ENCODE assay signal across 9 cellular contexts in genomic region chr20:23061713-23062561, GRCh38. TPM values are rescaled to one million over a fixed set of nuclear protein-coding genes. Genes with fewer than 3 reads are reported as not detected.
DNase-seq lines count a peak whose midpoint lies in the region; ATAC-seq and TF ChIP-seq lines count a peak whose summit lies in the region.
"Had no signal": no experiment of that assay in that cellular context is flagged by ENCODE, and none has a peak within 500 bp of the region (broad histone marks: within the 10 kb centered on the region; RNA-seq: fewer than 3 reads in every experiment).

No MANE protein-coding gene starts in this region.

- TF ChIP-seq POLR2A in HCT116 (IDR thresholded peaks at IDR 0.05; ENCODE audit: borderline replicate concordance, extremely low read depth, insufficient read depth, insufficient read length), result no peak

- TF ChIP-seq CTCF in HCT116 (IDR thresholded peaks at IDR 0.05 in 2 of 3, conservative IDR thresholded peaks at IDR 0.05 in 1 of 3; ENCODE audit: borderline replicate concordance in 1 of 3, insufficient read depth in 1 of 3, low read depth in 2 of 3, low read length in 2 of 3) (peak; percentile 11 to 55 (median 54); a peak in 5 of 6 replicates), RWPE2 (IDR thresholded peaks at IDR 0.05; ENCODE audit: poor library complexity, severe bottlenecking) (peak; percentile 69), fibroblast of pulmonary artery (IDR thresholded peaks at IDR 0.05; ENCODE audit: low read length, missing control alignments) (peak; percentile 74), retinal pigment epithelial cell (conservative IDR thresholded peaks at IDR 0.05; ENCODE audit: low read depth, low read length) (peak; percentile 57)

- H3K9ac ChIP-seq in HCT116 (ENCODE audit: low read length), result no peak overlapping the region

- H4K20me1 ChIP-seq in HCT116 (ENCODE audit: insufficient read depth), result no peaks in the 10 kb centered on the region

- H2AFZ ChIP-seq in HCT116 (ENCODE audit: low read depth, low read length, poor library complexity, severe bottlenecking), result no peak overlapping the region

- no peaks in the 10 kb centered on the region for H3K79me2 ChIP-seq in HCT116 (ENCODE audit: insufficient read depth, low read length)

- H3K9me2 ChIP-seq in HCT116 (ENCODE audit: insufficient read depth), result no peaks in the 10 kb centered on the region

- intact Hi-C loops in HCT116 (cut with micrococcal nuclease), result loop anchor here (5.0 kb wide), 1 partner anchor 370 kb away; no protein-coding TSS in a partner anchor

- H3K4me2 ChIP-seq in HCT116 (ENCODE audit: low read length), result no peak overlapping the region

- H3K4me1 ChIP-seq in HCT116 (ENCODE audit: control insufficient read depth in 1 of 2, insufficient read depth in 2 of 2, low read length in 2 of 2), result no peaks in the 10 kb centered on the region; a peak in 1 of 4 replicates
- no peaks in the 10 kb centered on the region for H3K4me1 ChIP-seq in RWPE2 (ENCODE audit: insufficient read depth, poor library complexity, severe bottlenecking)

- CTCF ChIA-PET in HCT116 (lab: Charles Lee), result interaction anchor here (1.4 to 2.5 kb wide), 3 partner anchors 11 to 370 kb away, joined by 3 to 17 read pairs (median 6); no protein-coding TSS in a partner anchor

- H3K36me3 ChIP-seq in HCT116 (ENCODE audit: control insufficient read depth in 1 of 2, insufficient read depth in 2 of 2, low read length in 2 of 2), result no peaks in the 10 kb centered on the region
- no peaks in the 10 kb centered on the region for H3K36me3 ChIP-seq in RWPE2 (ENCODE audit: low read depth)

- ATAC-seq in HCT116 (peak; percentile 81), RWPE2 (ENCODE audit: low read depth) (peak; percentile 61), GM19351 (IDR thresholded peaks at IDR 0.05; ENCODE audit: unreplicated experiment) (no peak)

- TF ChIP-seq RAD21 in HCT116 (IDR thresholded peaks at IDR 0.05; ENCODE audit: low read depth), result peak; percentile 41; the same call in 1 of the 2 replicates

- POLR2A ChIA-PET in HCT116 (lab: Charles Lee), result interaction anchor here (0.8 kb wide), 1 partner anchor 11 kb away, joined by 3 read pairs; no protein-coding TSS in a partner anchor

- DNase-seq in HCT116 (ENCODE audit: low read depth, low spot score) (no peak), RWPE2 (ENCODE audit: low spot score) (no peak), fibroblast of pulmonary artery (ENCODE audit: low read depth) (peak; percentile 89), retinal pigment epithelial cell (ENCODE audit: low read depth) (no peak), activated T-cell treated with anti-CD3 and anti-CD28 coated beads for 4 hours (no peak), putamen (ENCODE audit: low spot score) (no peak), NCI-H2107 (lab: John Stamatoyannopoulos, UW) (no peak)

- BruUV-seq in HCT116 (replicated peaks; lab: Mats Ljungman, UMichigan), result no TSS peak

- H3K9me3 ChIP-seq in HCT116 (ENCODE audit: control insufficient read depth in 1 of 2, insufficient read depth in 1 of 2, low read depth in 1 of 2, low read length in 2 of 2) (no peaks in the 10 kb centered on the region), RWPE2 (ENCODE audit: severe bottlenecking) (no peaks in the 10 kb centered on the region)

- H3K4me3 ChIP-seq in HCT116 (replicated peaks in 1 of 2; ENCODE audit: low read depth in 1 of 2, low read length in 2 of 2) (no peak overlapping the region), RWPE2 (ENCODE audit: severe bottlenecking) (no peak overlapping the region), fibroblast of pulmonary artery (replicated peaks; ENCODE audit: low read depth, low read length) (no peak overlapping the region), retinal pigment epithelial cell (ENCODE audit: low read length) (no peak overlapping the region)
- H3K4me3 ChIP-seq: SK-N-MC had no signal

- H3K27ac ChIP-seq in HCT116 (ENCODE audit: low read depth, low read length) (no peak overlapping the region), RWPE2 (ENCODE audit: poor library complexity, severe bottlenecking) (no peak overlapping the region)
- H3K27ac ChIP-seq: SK-N-MC had no signal

- RAD21 ChIA-PET in HCT116 (lab: Charles Lee; ENCODE audit: low non-redundant PET in 1 of 2, low total read pairs in 2 of 2, uncharacterized antibody in 2 of 2, unreplicated experiment in 2 of 2), result no interaction called here

- H3K27me3 ChIP-seq in HCT116 (ENCODE audit: insufficient read depth, low read length), result no peaks in the 10 kb centered on the region
- H3K27me3 ChIP-seq in RWPE2 (ENCODE audit: insufficient read depth, poor library complexity, severe bottlenecking), result no peaks in the 10 kb centered on the region

TF ChIP-seq in HCT116, 20 proteins besides CTCF, POLR2A, EP300 and RAD21:
- TF ChIP-seq ELF1 (IDR thresholded peaks at IDR 0.05; ENCODE audit: borderline replicate concordance, low read depth), result no peak
- TF ChIP-seq CEBPB (IDR thresholded peaks at IDR 0.05; ENCODE audit: low read depth), result no peak
- no peak for TF ChIP-seq REST (IDR thresholded peaks at IDR 0.05; ENCODE audit: low read depth)
- no peak for TF ChIP-seq TCF7L2 (IDR thresholded peaks at IDR 0.05; ENCODE audit: borderline replicate concordance, extremely low read depth, insufficient read depth, insufficient read length)
- TF ChIP-seq ZBTB33 (IDR thresholded peaks at IDR 0.05; ENCODE audit: extremely low read depth, insufficient replicate concordance, low read length), result no peak
- TF ChIP-seq EGR1 (IDR thresholded peaks at IDR 0.05; ENCODE audit: low read depth), result no peak
- no peak for TF ChIP-seq MAX (IDR thresholded peaks at IDR 0.05)
- TF ChIP-seq ZNF274 (IDR thresholded peaks at IDR 0.05; ENCODE audit: low read depth, low read length), result no peak
- no peak for TF ChIP-seq JUND (IDR thresholded peaks at IDR 0.05)
- no peak for TF ChIP-seq POLR2AphosphoS5 (IDR thresholded peaks at IDR 0.05; ENCODE audit: low read depth, low read length)
- TF ChIP-seq ZFX (IDR thresholded peaks at IDR 0.05), result no peak
- no peak for TF ChIP-seq EZH2 (IDR thresholded peaks at IDR 0.05)
- TF ChIP-seq SRF (IDR thresholded peaks at IDR 0.05; ENCODE audit: low read depth), result no peak
- TF ChIP-seq FOSL1 (IDR thresholded peaks at IDR 0.05; ENCODE audit: low read depth), result no peak
- TF ChIP-seq CBX3 (IDR thresholded peaks at IDR 0.05; ENCODE audit: low read depth), result no peak
- no peak for TF ChIP-seq SIN3A (IDR thresholded peaks at IDR 0.05; ENCODE audit: low read depth)

RNA-seq across cellular contexts. Expression of gene THBD, which starts 12.5 kb away (rescaled TPM):
- 0.39 TPM for total RNA-seq in HCT116 (2021; ENCODE audit: unreplicated experiment)
- 0.22 and 0.31 TPM in 2 replicates for polyA plus RNA-seq in HCT116 (2012)

RNA-seq across cellular contexts. Expression of gene CD93, which starts 24.2 kb away (rescaled TPM):
- total RNA-seq in HCT116 (2021; ENCODE audit: unreplicated experiment), result 0.07 TPM
- polyA plus RNA-seq in HCT116 (2012), result not detected in 2 replicates

RNA-seq across cellular contexts. Expression of gene SSTR4, which starts 26.8 kb away (rescaled TPM):
- not detected for total RNA-seq in HCT116 (2021; ENCODE audit: unreplicated experiment)
- polyA plus RNA-seq in HCT116 (2012), result not detected in 2 replicates
